Comparison of ENCODE assay signal across 20 cellular contexts in the genomic region with DNA sequence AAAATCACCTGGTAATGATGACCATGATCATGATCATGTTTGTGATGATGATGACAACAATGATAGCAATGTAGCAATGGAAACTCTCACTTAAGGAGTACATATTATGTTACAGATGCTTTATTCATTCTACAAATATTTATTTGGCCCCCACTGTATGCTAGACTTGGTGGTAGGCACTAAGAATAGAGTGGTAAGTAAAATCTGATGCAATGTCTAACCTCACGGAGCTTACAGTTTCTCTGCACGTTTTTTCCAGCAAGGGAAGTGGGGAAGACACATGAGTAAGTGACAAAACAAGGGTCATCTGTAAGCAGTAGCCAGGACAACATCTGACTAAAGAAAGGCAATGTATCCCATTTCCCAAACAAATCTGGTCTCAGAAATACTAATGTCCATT.
"Had no signal": no experiment of that assay in that cellular context is flagged by ENCODE, and none has a peak within 500 bp of the region (broad histone marks: within the 10 kb centered on the region; RNA-seq: fewer than 3 reads in every experiment).

No MANE protein-coding gene starts in this region.

- H3K36me3 ChIP-seq: cardiac muscle cell, heart right ventricle, left lung, right lobe of liver, transverse colon had no signal

- H3K4me3 ChIP-seq: cardiac muscle cell, heart right ventricle, left lung, lung, right lobe of liver, transverse colon had no signal

- H3K27ac ChIP-seq: cardiac muscle cell, epithelial cell of prostate, heart right ventricle, left lung, right lobe of liver, transverse colon had no signal

- DNase-seq: activated CD4-positive, alpha-beta T cell treated with anti-CD3 and anti-CD28 coated beads for 4 hours; activated CD4-positive, alpha-beta T cell treated with anti-CD3 and anti-CD28 coated beads, Interleukin-2, amount 50 U/mL, for 48 hours; activated CD4-positive, CD25-positive, alpha-beta regulatory T cell; activated CD8-positive, alpha-beta memory T cell treated with anti-CD3 and anti-CD28 coated beads, Interleukin-2, amount 50 U/mL, for 48 hours; activated naive CD4-positive, alpha-beta T cell treated with Interleukin-2 at 50 U/mL for 16 hours; activated naive CD8-positive, alpha-beta T cell treated with anti-CD3 and anti-CD28 coated beads for 36 hours; activated T-cell treated with anti-CD3 and anti-CD28 coated beads, Interleukin-2, amount 50 U/mL, for 48 hours; cortex of kidney; heart right ventricle; left lung; naive B cell; occipital lobe; posterior cingulate gyrus; right lobe of liver; small intestine; stimulated activated naive B cell treated with anti-CD40 and anti-IgM and Interleukin-4, amounts not matched to agents 10 μg/mL and 1 μg/mL and 100 μg/mL, for 72 hours; transverse colon had no signal

- H3K4me1 ChIP-seq: heart right ventricle, left lung, right lobe of liver, transverse colon had no signal

- H3K9me3 ChIP-seq: heart right ventricle, left lung, right lobe of liver, transverse colon had no signal

- H3K27me3 ChIP-seq: cardiac muscle cell, right lobe of liver, transverse colon had no signal
